In genomic region chr1:26529405-26529654, GRCh38 we compare ENCODE assay signal across 1 cellular context.
TF ChIP-seq lines count a peak whose summit lies in the region.

No MANE protein-coding gene starts in this region.

TF ChIP-seq in H1, 55 proteins besides CTCF, POLR2A, EP300 and RAD21 (continued from another document):
- TF ChIP-seq, protein P1, sequence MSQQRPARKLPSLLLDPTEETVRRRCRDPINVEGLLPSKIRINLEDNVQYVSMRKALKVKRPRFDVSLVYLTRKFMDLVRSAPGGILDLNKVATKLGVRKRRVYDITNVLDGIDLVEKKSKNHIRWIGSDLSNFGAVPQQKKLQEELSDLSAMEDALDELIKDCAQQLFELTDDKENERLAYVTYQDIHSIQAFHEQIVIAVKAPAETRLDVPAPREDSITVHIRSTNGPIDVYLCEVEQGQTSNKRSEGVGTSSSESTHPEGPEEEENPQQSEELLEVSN (IDR thresholded peaks at IDR 0.05), result no peak
- TF ChIP-seq SRF (IDR thresholded peaks at IDR 0.05; ENCODE audit: low read depth, low read length), result no peak
- TF ChIP-seq CBX5 (IDR thresholded peaks at IDR 0.05; ENCODE audit: low read depth, low read length), result no peak
- TF ChIP-seq RNF2 (IDR thresholded peaks at IDR 0.05; ENCODE audit: borderline replicate concordance, low read depth, low read length, missing control alignments, poor library complexity, severe bottlenecking), result no peak
- no peak for TF ChIP-seq CEBPB (IDR thresholded peaks at IDR 0.05; ENCODE audit: low read depth, low read length)
